In the genomic region with DNA sequence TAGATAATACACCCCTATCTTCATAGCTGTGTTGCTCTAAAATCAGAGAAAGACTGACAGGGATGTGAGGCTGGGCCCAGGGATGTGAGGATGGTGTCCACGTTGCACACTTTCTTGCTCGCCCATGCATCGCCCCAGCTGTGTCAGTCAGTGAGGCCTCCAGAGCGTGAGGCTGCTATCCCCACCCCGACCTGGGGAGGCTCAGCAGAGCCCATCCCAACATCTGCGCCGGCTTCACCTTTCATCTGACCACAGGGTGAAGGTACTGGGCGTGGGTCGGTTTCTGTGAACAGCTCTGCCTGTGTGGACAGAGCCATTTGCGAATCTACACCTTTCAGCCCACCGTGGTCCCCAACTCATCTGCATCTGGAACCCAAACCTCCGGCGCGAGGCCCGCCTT, we compare ENCODE assay signal across 17 cellular contexts.
DNase-seq lines count a peak whose midpoint lies in the region; ATAC-seq, FAIRE-seq and TF ChIP-seq lines count a peak whose summit lies in the region.
"Had no signal": no experiment of that assay in that cellular context is flagged by ENCODE, and none has a peak within 500 bp of the region (broad histone marks: within the 10 kb centered on the region; RNA-seq: fewer than 3 reads in every experiment).

No MANE protein-coding gene starts in this region.

- TF ChIP-seq EP300 in HepG2 (IDR thresholded peaks at IDR 0.05; ENCODE audit: low read depth in 2 of 2, low read length in 2 of 2) (no peak), HepG2 (CRISPR knock-in tag; IDR thresholded peaks at IDR 0.05; ENCODE audit: borderline replicate concordance) (no peak)

- no TSS peak for BruUV-seq in HepG2 (replicated peaks; lab: Mats Ljungman, UMichigan)

- H3K4me1 ChIP-seq in HepG2 (ENCODE audit: insufficient read depth, low read length) (peaks cover 12% of the 10 kb centered on the region), GM23248 (ENCODE audit: insufficient read depth) (no peaks in the 10 kb centered on the region)
- H3K4me1 ChIP-seq: Caco-2 had no signal

- no peaks in the 10 kb centered on the region for H3K27me3 ChIP-seq in HepG2 (ENCODE audit: control insufficient read depth in 1 of 2, insufficient read depth in 2 of 2, low read length in 2 of 2)
- H3K27me3 ChIP-seq in GM23248 (replicated peaks; ENCODE audit: insufficient read depth), result no peaks in the 10 kb centered on the region

- no peak overlapping the region for H3K27ac Mint-ChIP-seq in chondrocyte (ENCODE audit: unreplicated experiment)

- DNase-seq in Right ventricle myocardium superior, result peak; percentile 30
- DNase-seq in left cardiac atrium, result no peak
- peak; percentile 58 for DNase-seq in chondrocyte (ENCODE audit: low spot score)
- no peak for DNase-seq in HepG2 (ENCODE audit: low spot score)
- DNase-seq in GM23248, result no peak
- DNase-seq: Caco-2; CD4-positive, CD25-positive, alpha-beta regulatory T cell; NCI-H1930; NCI-H524 treated with DMSO at 0.1 percent for 48 hours; RPMI8226; SIG-M5 had no signal

- H3K9me2 ChIP-seq in GM23248 (ENCODE audit: insufficient read depth), result no peaks in the 10 kb centered on the region

- WGBS in HepG2 (ENCODE audit: low lambda C conversion rate), result 94% methylated on average over 15 of the region's 15 CpGs
- 96 to 99% methylated on average over 15 of the region's 15 CpGs for WGBS in GM23248 (ENCODE audit: low coverage in 1 of 2, low lambda C conversion rate in 2 of 2, missing lambda C conversion rate in 2 of 2), 2 experiments

- no peak for FAIRE-seq in HepG2 (lab: Jason Lieb, UNC)
- FAIRE-seq: G401.6 had no signal

- H3K27me3 Mint-ChIP-seq in chondrocyte (ENCODE audit: low read depth), result no peaks in the 10 kb centered on the region
- H3K27me3 Mint-ChIP-seq: CD4-positive, CD25-positive, alpha-beta regulatory T cell had no signal

- H2AFZ ChIP-seq in HepG2 (ENCODE audit: low read length) (no peak overlapping the region), GM23248 (no peak overlapping the region)

- peaks cover 10% of the 10 kb centered on the region for H3K36me3 Mint-ChIP-seq in chondrocyte (ENCODE audit: low read depth)

- no peak overlapping the region for H3K4me3 Mint-ChIP-seq in chondrocyte (ENCODE audit: unreplicated experiment)
- H3K4me3 Mint-ChIP-seq: CD4-positive, CD25-positive, alpha-beta regulatory T cell had no signal

- CTCF ChIA-PET in HepG2 (lab: Yijun Ruan, JAX; ENCODE audit: low intra/inter-chr PET ratio, low total read pairs), result no interaction called here

- H4K20me1 ChIP-seq in HepG2 (ENCODE audit: insufficient read depth, low read length) (peaks cover 10% of the 10 kb centered on the region; the same call in 1 of the 2 replicates), GM23248 (ENCODE audit: insufficient read depth) (no peaks in the 10 kb centered on the region)

- TF ChIP-seq POLR2A in HepG2 (IDR thresholded peaks at IDR 0.05; ENCODE audit: insufficient read depth in 1 of 2, low read depth in 2 of 2, low read length in 2 of 2), result no peak

- POLR2A ChIA-PET in HepG2 (lab: Yijun Ruan, JAX), result no interaction called here

- no peaks in the 10 kb centered on the region for H3K9me3 Mint-ChIP-seq in chondrocyte (ENCODE audit: low read depth)

- TF ChIP-seq CTCF in chondrocyte (IDR thresholded peaks at IDR 0.05) (no peak), HepG2 (CRISPR knock-in tag; IDR thresholded peaks at IDR 0.05) (no peak)

- H3K27ac ChIP-seq in HepG2 (ENCODE audit: extremely low read length, insufficient read depth, low read length) (no peak overlapping the region), GM23248 (no peak overlapping the region)
- H3K27ac ChIP-seq: 22Rv1 had no signal

- H3K4me1 Mint-ChIP-seq in chondrocyte (ENCODE audit: low read depth), result no peaks in the 10 kb centered on the region

- ATAC-seq in Right ventricle myocardium superior (ENCODE audit: poor library complexity), result no peak
- no peak for ATAC-seq in left cardiac atrium
- ATAC-seq in HepG2, result peak; percentile 16
- no peak for ATAC-seq in GM19351 (IDR thresholded peaks at IDR 0.05; ENCODE audit: unreplicated experiment)
- no peak for ATAC-seq in HG02571 (IDR thresholded peaks at IDR 0.05; ENCODE audit: unreplicated experiment)
- ATAC-seq in GM19463 (IDR thresholded peaks at IDR 0.05; ENCODE audit: unreplicated experiment), result no peak
- ATAC-seq: SK-N-SH treated with all-trans-retinoic acid at 6 μM for 48 hours had no signal

- no peak overlapping the region for H3K9ac ChIP-seq in HepG2 (ENCODE audit: insufficient read depth, low read depth, low read length)
- no peak overlapping the region for H3K9ac ChIP-seq in GM23248

- intact Hi-C loops in Right ventricle myocardium superior (cut with DNase I) (no loop called here), left cardiac atrium (cut with DNase I) (no loop called here), HepG2 (cut with micrococcal nuclease; ENCODE audit: unreplicated experiment) (no loop called here)

- H3K79me2 ChIP-seq in HepG2 (ENCODE audit: insufficient read depth, low read length) (no peaks in the 10 kb centered on the region), GM23248 (ENCODE audit: insufficient read depth) (no peaks in the 10 kb centered on the region)

- H3K36me3 ChIP-seq in HepG2 (replicated peaks in 1 of 2; ENCODE audit: control insufficient read depth in 1 of 2, insufficient read depth in 2 of 2, low read length in 2 of 2) (peaks cover 10 to 47% of the 10 kb centered on the region in 2 experiments; a peak in 4 of 5 replicates), GM23248 (ENCODE audit: low read depth) (no peaks in the 10 kb centered on the region)

- H3F3A ChIP-seq in GM23248 (ENCODE audit: insufficient read depth), result no peaks in the 10 kb centered on the region

- H3K9me3 ChIP-seq in HepG2 (ENCODE audit: low read length), result no peaks in the 10 kb centered on the region
- no peaks in the 10 kb centered on the region for H3K9me3 ChIP-seq in GM23248 (ENCODE audit: low read depth)
- H3K9me3 ChIP-seq: Caco-2 had no signal

- in situ Hi-C loops in HepG2 (cut with HindIII; ENCODE audit: extremely low pct_ligation_motif_present, low pct_unique_long_range_greater_than_20kb) (loop anchor here (5.0 kb wide), 1 partner anchor 252 kb away; no protein-coding TSS in a partner anchor), GM23248 (cut with MboI) (no loop called here)

- H3K4me3 ChIP-seq in HepG2 (replicated peaks in 1 of 3; ENCODE audit: insufficient read depth in 1 of 3, low read depth in 2 of 3, low read length in 3 of 3), result no peak overlapping the region
- no peak overlapping the region for H3K4me3 ChIP-seq in GM23248

- no peak overlapping the region for H3K4me2 ChIP-seq in HepG2 (ENCODE audit: low read depth, low read length)
- no peak overlapping the region for H3K4me2 ChIP-seq in GM23248 (ENCODE audit: unreplicated experiment)

- TF ChIP-seq RAD21 in HepG2 (CRISPR knock-in tag; IDR thresholded peaks at IDR 0.05), result no peak

TF ChIP-seq in HepG2, 621 proteins besides CTCF, POLR2A, EP300 and RAD21 (continues in another document):
- no peak for TF ChIP-seq NR3C1 (CRISPR knock-in tag; IDR thresholded peaks at IDR 0.05)
- TF ChIP-seq RELA (CRISPR knock-in tag; IDR thresholded peaks at IDR 0.05), result no peak
- no peak for TF ChIP-seq HMGA1 (CRISPR knock-in tag; conservative IDR thresholded peaks at IDR 0.05)
- no peak for TF ChIP-seq TCF12 (IDR thresholded peaks at IDR 0.05)
- no peak for TF ChIP-seq TCF12 (CRISPR knock-in tag; IDR thresholded peaks at IDR 0.05)
- TF ChIP-seq SALL1 (CRISPR knock-in tag; IDR thresholded peaks at IDR 0.05), result no peak
- TF ChIP-seq PBX3 (CRISPR knock-in tag; IDR thresholded peaks at IDR 0.05; ENCODE audit: borderline replicate concordance), result no peak
- TF ChIP-seq BCL6 (CRISPR knock-in tag; IDR thresholded peaks at IDR 0.05), result no peak
- TF ChIP-seq KDM6A (CRISPR knock-in tag; IDR thresholded peaks at IDR 0.05; ENCODE audit: low read depth), result no peak
- TF ChIP-seq, protein P1, sequence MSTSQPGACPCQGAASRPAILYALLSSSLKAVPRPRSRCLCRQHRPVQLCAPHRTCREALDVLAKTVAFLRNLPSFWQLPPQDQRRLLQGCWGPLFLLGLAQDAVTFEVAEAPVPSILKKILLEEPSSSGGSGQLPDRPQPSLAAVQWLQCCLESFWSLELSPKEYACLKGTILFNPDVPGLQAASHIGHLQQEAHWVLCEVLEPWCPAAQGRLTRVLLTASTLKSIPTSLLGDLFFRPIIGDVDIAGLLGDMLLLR (CRISPR knock-in tag; IDR thresholded peaks at IDR 0.05), result no peak
- TF ChIP-seq SMARCE1 (IDR thresholded peaks at IDR 0.05; ENCODE audit: borderline replicate concordance), result no peak
- no peak for TF ChIP-seq REXO4 (CRISPR knock-in tag; IDR thresholded peaks at IDR 0.05; ENCODE audit: borderline replicate concordance)
- no peak for TF ChIP-seq ZNF770 (CRISPR knock-in tag; IDR thresholded peaks at IDR 0.05)

Comparison
In these comparisons a context has a peak if more than half of its experiments do, and no peak if none do; other contexts are left out.
1. DNase-seq: peak in Right ventricle myocardium superior (single experiment) and chondrocyte (single experiment); none in left cardiac atrium (single experiment), HepG2 (single experiment) and GM23248 (single experiment).